In genomic region chr2:241010531-241011295, GRCh38 we compare ENCODE assay signal across 9 cellular contexts. TPM values are rescaled to one million over a fixed set of nuclear protein-coding genes. Genes with fewer than 3 reads are reported as not detected.
A peak's percentile ranks its signal among the peaks of the same experiment; 100 is the strongest.
DNase-seq lines count a peak whose midpoint lies in the region; ATAC-seq and TF ChIP-seq lines count a peak whose summit lies in the region.
"Had no signal": no experiment of that assay in that cellular context is flagged by ENCODE, and none has a peak within 500 bp of the region (broad histone marks: within the 10 kb centered on the region; RNA-seq: fewer than 3 reads in every experiment).

No MANE protein-coding gene starts in this region.

- H3K4me3 ChIP-seq in body of pancreas (no peak overlapping the region), lung (no peak overlapping the region), thymus (ENCODE audit: low read length) (peak overlapping the region; percentile 29), tibial artery (peak overlapping the region in 1 of 2 donors; percentile 31)

- TF ChIP-seq CTCF in body of pancreas (IDR thresholded peaks at IDR 0.05) (no peak), lung (IDR thresholded peaks at IDR 0.05; ENCODE audit: control extremely low read depth, extremely low read depth) (no peak), tibial artery (IDR thresholded peaks at IDR 0.05) (no peak)

- H3K4me1 ChIP-seq in body of pancreas (peaks cover 34% of the 10 kb centered on the region), lung (ENCODE audit: control insufficient read depth in 2 of 2, insufficient read depth in 2 of 2, low read length in 2 of 2) (peaks cover 0 to 20% of the 10 kb centered on the region in 2 donors), thymus (ENCODE audit: control insufficient read depth, insufficient read depth, low read length) (peaks cover 37% of the 10 kb centered on the region), tibial artery (peaks cover 0 to 21% (median 14%) of the 10 kb centered on the region in 4 donors)

- peaks cover 13% of the 10 kb centered on the region for H3K4me1 Mint-ChIP-seq in activated CD4-positive, alpha-beta T cell treated with anti-CD3 and anti-CD28 coated beads, Interleukin-2, amount 10 ng/mL, durations not matched to agents 24 days and 14 days

- H3K36me3 Mint-ChIP-seq in activated CD4-positive, alpha-beta T cell treated with anti-CD3 and anti-CD28 coated beads, Interleukin-2, amount 10 ng/mL, durations not matched to agents 24 days and 14 days (ENCODE audit: low read depth) = no peaks in the 10 kb centered on the region

- H3K9me3 ChIP-seq in body of pancreas = peaks cover 0 to under 1% (median 0%) of the 10 kb centered on the region in 3 donors
- H3K9me3 ChIP-seq in lung (ENCODE audit: control insufficient read depth in 2 of 2, insufficient read depth in 1 of 2, low read length in 1 of 2) = no peaks in the 10 kb centered on the region
- H3K9me3 ChIP-seq in thymus (ENCODE audit: control insufficient read depth) = no peaks in the 10 kb centered on the region
- H3K9me3 ChIP-seq in tibial artery = no peaks in the 10 kb centered on the region

- no peak for TF ChIP-seq POLR2A in body of pancreas (IDR thresholded peaks at IDR 0.05)

- 69% methylated on average over 11 of the region's 12 CpGs; no CpG with 5 or more reads in 1 of the 2 donors for WGBS in body of pancreas, 2 donors
- 70 to 73% methylated on average over 12 of the region's 12 CpGs for WGBS in lung, 2 donors
- 80% methylated on average over 12 of the region's 12 CpGs for WGBS in thymus

- intact Hi-C loops in activated CD4-positive, alpha-beta T cell treated with anti-CD3 and anti-CD28 coated beads, Interleukin-2, amount 10 ng/mL, durations not matched to agents 24 days and 14 days (cut with micrococcal nuclease) = no loop called here
- intact Hi-C loops in body of pancreas (cut with DNase I) (no loop called here), tibial artery (cut with DNase I; ENCODE audit: low total_unique reads) (no loop called here)

- ATAC-seq in body of pancreas = no peak
- ATAC-seq in lung (ENCODE audit: insufficient read depth, low FRiP score) = no peak

- H3K27me3 ChIP-seq in body of pancreas (no peaks in the 10 kb centered on the region), lung (ENCODE audit: control insufficient read depth, insufficient read depth) (no peaks in the 10 kb centered on the region), thymus (ENCODE audit: control insufficient read depth, insufficient read depth) (no peaks in the 10 kb centered on the region), tibial artery (no peaks in the 10 kb centered on the region)

- H3K27me3 Mint-ChIP-seq in activated CD4-positive, alpha-beta T cell treated with anti-CD3 and anti-CD28 coated beads, Interleukin-2, amount 10 ng/mL, durations not matched to agents 24 days and 14 days = no peaks in the 10 kb centered on the region

- no peak for DNase-seq in activated CD4-positive, alpha-beta T cell treated with anti-CD3 and anti-CD28 coated beads, Interleukin-2, amount 10 ng/mL, durations not matched to agents 24 days and 14 days
- no peak for DNase-seq in activated CD4-positive, alpha-beta T cell treated with anti-CD3 and anti-CD28 coated beads for 48 hours
- DNase-seq in body of pancreas (peak in 1 of 4 donors; percentile 6), lung (ENCODE audit: low spot score) (peak; percentile 23), NCI-H2196 treated with DMSO at 0.1 percent for 48 hours (lab: John Stamatoyannopoulos, UW; ENCODE audit: unreplicated experiment) (no peak), HuH-7.5 (ENCODE audit: low spot score) (no peak), tibial artery (no peak)
- DNase-seq: effector memory CD8-positive, alpha-beta T cell had no signal

- H3K36me3 ChIP-seq in body of pancreas (replicated peaks in 1 of 2; ENCODE audit: insufficient read depth in 1 of 2, low read depth in 2 of 2) (no peaks in the 10 kb centered on the region), lung (ENCODE audit: control insufficient read depth in 2 of 2, insufficient read depth in 2 of 2, low read length in 2 of 2) (no peaks in the 10 kb centered on the region), thymus (ENCODE audit: control insufficient read depth, insufficient read depth) (no peaks in the 10 kb centered on the region), tibial artery (no peaks in the 10 kb centered on the region)

- peak overlapping the region; percentile 59 for H3K27ac Mint-ChIP-seq in activated CD4-positive, alpha-beta T cell treated with anti-CD3 and anti-CD28 coated beads, Interleukin-2, amount 10 ng/mL, durations not matched to agents 24 days and 14 days
- H3K27ac Mint-ChIP-seq: effector memory CD8-positive, alpha-beta T cell had no signal

- H3K9me3 Mint-ChIP-seq in activated CD4-positive, alpha-beta T cell treated with anti-CD3 and anti-CD28 coated beads, Interleukin-2, amount 10 ng/mL, durations not matched to agents 24 days and 14 days = peaks cover 7% of the 10 kb centered on the region

- H3K4me3 Mint-ChIP-seq in activated CD4-positive, alpha-beta T cell treated with anti-CD3 and anti-CD28 coated beads, Interleukin-2, amount 10 ng/mL, durations not matched to agents 24 days and 14 days = no peak overlapping the region

- H3K27ac ChIP-seq in body of pancreas = peak overlapping the region; percentile 44 to 89 (median 72)
- peak overlapping the region in 1 of 2 donors; percentile 88 for H3K27ac ChIP-seq in lung (ENCODE audit: low read depth in 1 of 2, low read length in 1 of 2)
- peak overlapping the region; percentile 87 for H3K27ac ChIP-seq in thymus (ENCODE audit: low read depth)
- peak overlapping the region in 1 of 2 donors; percentile 31 for H3K27ac ChIP-seq in tibial artery

RNA-seq across cellular contexts. Expression of gene SNED1, which starts 12.3 kb away (rescaled TPM):
- 1.3 and 1.9 TPM in 2 replicates for total RNA-seq in activated CD4-positive, alpha-beta T cell treated with anti-CD3 and anti-CD28 coated beads, Interleukin-2, amount 10 ng/mL, durations not matched to agents 24 days and 14 days
- total RNA-seq in body of pancreas (10 to 100 TPM; 13.5 to 33.0 TPM), lung (10 to 100 TPM; 57.1 to 74.6 TPM)
- polyA plus RNA-seq in lung (10 to 100 TPM in 1 of 2 donors, 1 to 10 TPM in 1; 5.9 to 12.3 TPM), thymus (3.2 TPM)
